1 cellular context compared by ENCODE assay signal in genomic region chr11:47578524-47579460, GRCh38.
TF ChIP-seq lines count a peak whose summit lies in the region.

KBTBD4 (minus strand) TSS chr11:47578970; CDS start chr11:47578951, 19 bp downstream.
NDUFS3 (plus strand) TSS chr11:47579074; CDS start chr11:47579092, 18 bp downstream.

TF ChIP-seq in GM12878, 131 proteins besides CTCF, POLR2A, EP300 and RAD21 (continued from another document and continues in another):
- TF ChIP-seq ZNF687 (IDR thresholded peaks at IDR 0.05), result peak; percentile 47; the same call in 1 of the 2 replicates
- TF ChIP-seq ZNF217 (IDR thresholded peaks at IDR 0.05), result no peak
- peak; percentile 96 for TF ChIP-seq LARP7 (IDR thresholded peaks at IDR 0.05)
- TF ChIP-seq YBX1 (IDR thresholded peaks at IDR 0.05), result no peak
- peak; percentile 88; the same call in 1 of the 2 replicates for TF ChIP-seq ZBED1 (IDR thresholded peaks at IDR 0.05; ENCODE audit: borderline replicate concordance)
- TF ChIP-seq BCLAF1 (IDR thresholded peaks at IDR 0.05), result no peak
- TF ChIP-seq E2F8 (IDR thresholded peaks at IDR 0.05; ENCODE audit: low read depth, partially characterized antibody), result peak; percentile 99
- peak; percentile 69 to 94 for TF ChIP-seq SRF (IDR thresholded peaks at IDR 0.05; ENCODE audit: low read depth in 2 of 2, low read length in 2 of 2)
- no peak for TF ChIP-seq NFXL1 (IDR thresholded peaks at IDR 0.05; ENCODE audit: borderline replicate concordance)
- no peak for TF ChIP-seq MTA3 (IDR thresholded peaks at IDR 0.05; ENCODE audit: borderline replicate concordance, low read length)
- no peak for TF ChIP-seq CEBPB (IDR thresholded peaks at IDR 0.05; ENCODE audit: borderline replicate concordance in 1 of 2, low read depth in 2 of 2, low read length in 2 of 2)
- peak; percentile 75 for TF ChIP-seq POLR2AphosphoS5 (IDR thresholded peaks at IDR 0.05; ENCODE audit: low read length)
- no peak for TF ChIP-seq NFYA (IDR thresholded peaks at IDR 0.05; ENCODE audit: borderline replicate concordance, low read depth, low read length)
- no peak for TF ChIP-seq KAT2A (conservative IDR thresholded peaks at IDR 0.05; ENCODE audit: control insufficient read depth, low read depth, low read length)
- no peak for TF ChIP-seq CBX3 (IDR thresholded peaks at IDR 0.05; ENCODE audit: borderline replicate concordance, low read depth)
- TF ChIP-seq SMARCA5 (IDR thresholded peaks at IDR 0.05), result peak; percentile 84
- TF ChIP-seq ATF2 (IDR thresholded peaks at IDR 0.05; ENCODE audit: low read length), result no peak; the same call in 1 of the 2 replicates
- no peak for TF ChIP-seq SUPT20H (IDR thresholded peaks at IDR 0.05; ENCODE audit: borderline replicate concordance, control insufficient read depth, low read depth, low read length)
- peak; percentile 83; the same call in 1 of the 2 replicates for TF ChIP-seq HSF1 (IDR thresholded peaks at IDR 0.05; ENCODE audit: low read depth, low read length)
- TF ChIP-seq ZNF622 (IDR thresholded peaks at IDR 0.05), result no peak
- peak; percentile 48; the same call in 1 of the 2 replicates for TF ChIP-seq FOXM1 (IDR thresholded peaks at IDR 0.05; ENCODE audit: low read depth, low read length)
- TF ChIP-seq MYB (IDR thresholded peaks at IDR 0.05; ENCODE audit: borderline replicate concordance, low read depth, low read length), result no peak
- TF ChIP-seq ZNF24 (IDR thresholded peaks at IDR 0.05), result no peak
- TF ChIP-seq SIX5 (IDR thresholded peaks at IDR 0.05; ENCODE audit: low read depth, low read length, severe bottlenecking), result peak; percentile 84
- TF ChIP-seq ZBTB33 (IDR thresholded peaks at IDR 0.05), result no peak
- peak; percentile 48 for TF ChIP-seq SKIL (IDR thresholded peaks at IDR 0.05; ENCODE audit: low read depth, poor library complexity, severe bottlenecking)
- peak; percentile 88 for TF ChIP-seq KLF5 (IDR thresholded peaks at IDR 0.05; ENCODE audit: partially characterized antibody)
- TF ChIP-seq ZZZ3 (IDR thresholded peaks at IDR 0.05; ENCODE audit: control insufficient read depth, insufficient read length, low read depth), result peak; percentile 40
- no peak for TF ChIP-seq USF1 (IDR thresholded peaks at IDR 0.05; ENCODE audit: borderline replicate concordance, extremely low read length, insufficient read depth, low read depth, low read length)
- peak; percentile 98 for TF ChIP-seq ELK1 (IDR thresholded peaks at IDR 0.05; ENCODE audit: low read depth, low read length)
- TF ChIP-seq BCL3 (IDR thresholded peaks at IDR 0.05; ENCODE audit: borderline replicate concordance, insufficient read depth, low read depth, low read length, poor library complexity, severe bottlenecking), result peak; percentile 84
